Comparison of ENCODE assay signal across 8 cellular contexts in the genomic region with DNA sequence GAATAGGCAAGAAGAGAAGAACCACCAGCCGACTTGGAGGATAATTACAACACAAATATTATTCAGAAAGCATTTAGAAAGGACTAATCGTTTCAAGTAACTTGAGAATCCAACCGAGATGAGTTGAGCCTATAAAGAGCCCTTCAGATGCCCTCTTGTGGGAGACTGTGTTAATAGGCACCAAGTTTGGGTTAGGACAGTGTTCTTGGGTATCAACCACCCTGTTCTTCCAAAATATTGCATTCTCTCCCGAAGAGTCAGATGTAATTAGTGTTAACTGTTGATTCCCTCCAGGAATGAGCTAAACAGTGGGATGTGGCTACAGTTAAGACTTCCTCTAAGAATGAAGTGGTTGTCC.
DNase-seq lines count a peak whose midpoint lies in the region; TF ChIP-seq lines count a peak whose summit lies in the region.

No MANE protein-coding gene starts in this region.

- H3K36me3 ChIP-seq in ascending aorta (peaks cover 0 to 5% of the 10 kb centered on the region in 2 donors), sigmoid colon (peaks cover 0 to 11% (median 0%) of the 10 kb centered on the region in 4 donors)

- TF ChIP-seq EP300 in sigmoid colon (IDR thresholded peaks at IDR 0.05) = no peak

- intact Hi-C loops in ascending aorta (cut with DNase I) (no loop called here), sigmoid colon (cut with DNase I) (loop anchor here (5.0 kb wide), 1 partner anchor 253 kb away; the partner anchor contains the start of gene PITPNC1)

- TF ChIP-seq CTCF in cardiac fibroblast (IDR thresholded peaks at IDR 0.05; ENCODE audit: low read depth, low read length) (peak; percentile 64), ascending aorta (IDR thresholded peaks at IDR 0.05) (no peak), sigmoid colon (IDR thresholded peaks at IDR 0.05) (no peak)

- H3K27me3 ChIP-seq in ascending aorta = no peaks in the 10 kb centered on the region
- no peaks in the 10 kb centered on the region for H3K27me3 ChIP-seq in sigmoid colon

- H3K27ac ChIP-seq in ascending aorta (no peak overlapping the region), sigmoid colon (peak overlapping the region in 1 of 4 donors; percentile 27)

- H3K9me3 ChIP-seq in ascending aorta (no peaks in the 10 kb centered on the region), sigmoid colon (no peaks in the 10 kb centered on the region)

- H3K4me3 ChIP-seq in cardiac fibroblast (replicated peaks in 1 of 2; ENCODE audit: low read depth in 2 of 2, low read length in 2 of 2) = no peak overlapping the region
- no peak overlapping the region for H3K4me3 ChIP-seq in ascending aorta
- no peak overlapping the region for H3K4me3 ChIP-seq in sigmoid colon

- TF ChIP-seq POLR2A in sigmoid colon (IDR thresholded peaks at IDR 0.05) = no peak

- WGBS in sigmoid colon, 2 donors = 58 to 71% methylated on average over 4 of the region's 4 CpGs

- H3K4me1 ChIP-seq in ascending aorta = no peaks in the 10 kb centered on the region
- H3K4me1 ChIP-seq in sigmoid colon = peaks cover 0 to 5% (median 0%) of the 10 kb centered on the region in 4 donors

- DNase-seq in NCI-H1092 treated with DMSO at 0.1 percent for 48 hours (lab: John Stamatoyannopoulos, UW) = peak; percentile 35
- no peak for DNase-seq in NCI-H1092 (lab: John Stamatoyannopoulos, UW)
- DNase-seq in NCI-H2107 (lab: John Stamatoyannopoulos, UW) = peak; percentile 26
- DNase-seq in cardiac fibroblast (ENCODE audit: low read depth in 2 of 2) = peak; percentile 83
- DNase-seq in midbrain (lab: John Stamatoyannopoulos, UW) = peak; percentile 13
- DNase-seq in effector CD8-positive, alpha-beta T cell (lab: John Stamatoyannopoulos, UW) = no peak
- no peak for DNase-seq in ascending aorta (ENCODE audit: low spot score in 2 of 2)
- DNase-seq in sigmoid colon = no peak

Comparison
In these comparisons a context has a peak if more than half of its experiments do, and no peak if none do; other contexts are left out.
1. DNase-seq: peak in NCI-H1092 treated with DMSO at 0.1 percent for 48 hours (single experiment), NCI-H2107 (single experiment), cardiac fibroblast (2 of 2) and midbrain (single experiment); none in NCI-H1092 (single experiment), effector CD8-positive, alpha-beta T cell (single experiment), ascending aorta (0 of 2) and sigmoid colon (single experiment).